In the genomic region with DNA sequence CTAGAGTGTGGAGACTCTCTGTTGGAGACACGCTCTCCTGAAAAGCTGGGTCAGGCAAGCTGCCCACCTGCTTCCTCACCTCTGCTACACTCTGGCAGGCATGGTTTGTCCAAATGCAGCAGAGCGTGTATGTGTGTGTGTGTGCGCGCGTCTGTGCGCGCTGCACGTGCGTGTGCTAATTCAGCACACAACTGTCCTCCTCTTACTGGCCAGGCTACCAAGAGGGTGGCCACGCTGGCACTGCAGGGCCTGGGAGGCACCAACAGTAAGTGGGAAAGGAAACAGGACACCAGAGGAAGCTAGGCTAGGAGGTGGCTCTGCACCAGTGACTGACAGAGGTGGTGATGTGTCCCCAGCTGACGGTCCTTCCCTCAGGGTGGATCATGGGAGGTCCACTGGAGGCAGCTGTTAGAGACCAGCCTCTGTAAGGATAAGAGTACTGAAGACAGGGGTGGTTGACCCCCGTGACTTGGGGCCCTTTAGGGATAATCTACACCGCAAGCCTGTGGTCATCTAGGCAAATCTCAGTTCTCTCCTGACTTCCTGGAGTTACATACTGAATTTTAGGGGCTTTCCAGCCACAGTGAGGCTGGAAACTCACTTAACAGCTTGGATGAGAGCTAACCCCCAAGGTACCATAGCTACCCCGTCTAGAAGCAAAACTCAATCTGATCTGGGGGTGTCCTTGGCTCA, we compare ENCODE assay signal across 14 cellular contexts. TPM values are rescaled to one million over a fixed set of nuclear protein-coding genes. Genes with fewer than 3 reads are reported as not detected.
DNase-seq lines count a peak whose midpoint lies in the region; ATAC-seq, FAIRE-seq and TF ChIP-seq lines count a peak whose summit lies in the region.
"Had no signal": no experiment of that assay in that cellular context is flagged by ENCODE, and none has a peak within 500 bp of the region (broad histone marks: within the 10 kb centered on the region; RNA-seq: fewer than 3 reads in every experiment).

No MANE protein-coding gene starts in this region.

- DNase-seq in Caco-2 (no peak), GM19239 (ENCODE audit: insufficient read length, low spot score) (peak; percentile 54), activated B cell treated with CpG ODN at 0.5 μM for 24 hours (no peak), omental fat pad (ENCODE audit: low spot score) (no peak), coronary artery (ENCODE audit: low spot score) (no peak), HCEC 1CT (no peak)
- no peak for DNase-seq in activated T-cell treated with anti-CD3 and anti-CD28 coated beads, Interleukin-2, amount 50 U/mL, for 4 hours
- DNase-seq: activated naive CD4-positive, alpha-beta T cell treated with Interleukin-2 at 50 U/mL for 16 hours; BE2C; dermis blood vessel endothelial cell; glutamatergic neuron; stimulated activated CD4-positive, alpha-beta T cell treated with anti-CD3 and anti-CD28 coated beads, Interleukin-15, amount 100 ng/mL, for 24 hours had no signal

- ATAC-seq in HG02885 (IDR thresholded peaks at IDR 0.05; ENCODE audit: poor library complexity, unreplicated experiment) (peak; percentile 67), activated B cell treated with CpG ODN at 0.5 μM for 24 hours (ENCODE audit: low read depth) (peak; percentile 60), omental fat pad (ENCODE audit: low FRiP score) (no peak)
- ATAC-seq in activated T-cell treated with anti-CD3 and anti-CD28 coated beads, Interleukin-2, amount 50 U/mL, for 4 hours, result no peak

- POLR2A ChIA-PET in Caco-2 (lab: Charles Lee) (no interaction called here), activated B cell treated with CpG ODN at 0.5 μM for 24 hours (lab: Charles Lee) (interaction anchor here (0.5 to 1.7 kb wide), 5 partner anchors 16 to 50 kb away, joined by 3 to 14 read pairs (median 3); partner anchors contain the start of genes DAZAP2, POU6F1 and TFCP2)

- no peak overlapping the region for H3K4me3 ChIP-seq in Caco-2 (ENCODE audit: low read depth, low read length)
- H3K4me3 ChIP-seq in coronary artery, result no peak overlapping the region

- BruUV-seq in Caco-2 (replicated peaks; lab: Mats Ljungman, UMichigan), result no TSS peak

- no peaks in the 10 kb centered on the region for H3K9me3 ChIP-seq in Caco-2
- H3K9me3 ChIP-seq: BE2C had no signal

- H3K36me3 Mint-ChIP-seq in Caco-2 (ENCODE audit: insufficient read depth, unreplicated experiment), result no peaks in the 10 kb centered on the region
- H3K36me3 Mint-ChIP-seq in activated B cell treated with CpG ODN at 0.5 μM for 24 hours (ENCODE audit: low read depth), result peaks cover 31% of the 10 kb centered on the region
- peaks cover 12% of the 10 kb centered on the region for H3K36me3 Mint-ChIP-seq in activated T-cell treated with anti-CD3 and anti-CD28 coated beads, Interleukin-2, amount 50 U/mL, for 4 hours (ENCODE audit: insufficient read depth)

- H3K27ac Mint-ChIP-seq in Caco-2 (ENCODE audit: unreplicated experiment), result peak overlapping the region; percentile 63
- H3K27ac Mint-ChIP-seq in activated B cell treated with CpG ODN at 0.5 μM for 24 hours, result no peak overlapping the region

- H3K4me1 ChIP-seq in Caco-2, result no peaks in the 10 kb centered on the region

- intact Hi-C loops in Caco-2 (cut with micrococcal nuclease; ENCODE audit: unreplicated experiment) (no loop called here), activated B cell treated with CpG ODN at 0.5 μM for 24 hours (cut with micrococcal nuclease) (loop anchor here (1.0 kb wide), 1 partner anchor 15 kb away; the partner anchor contains the start of gene TFCP2)

- no peaks in the 10 kb centered on the region for H3K27me3 ChIP-seq in Caco-2 (replicated peaks; ENCODE audit: control insufficient read depth, insufficient read depth, low read length)
- H3K27me3 ChIP-seq: BE2C had no signal

- H3K27ac ChIP-seq in coronary artery, result no peak overlapping the region

- CTCF ChIA-PET in Caco-2 (lab: Charles Lee) (no interaction called here), activated B cell treated with CpG ODN at 0.5 μM for 24 hours (lab: Charles Lee) (interaction anchor here (0.5 to 2.2 kb wide), 2 partner anchors 153 to 636 kb away, joined by 3 to 5 read pairs; no protein-coding TSS in a partner anchor)

- H3K27me3 Mint-ChIP-seq in Caco-2 (ENCODE audit: insufficient read depth, unreplicated experiment) (no peaks in the 10 kb centered on the region), activated B cell treated with CpG ODN at 0.5 μM for 24 hours (no peaks in the 10 kb centered on the region)
- H3K27me3 Mint-ChIP-seq in activated T-cell treated with anti-CD3 and anti-CD28 coated beads, Interleukin-2, amount 50 U/mL, for 4 hours (ENCODE audit: low read depth), result no peaks in the 10 kb centered on the region

- no peaks in the 10 kb centered on the region for H3K9me3 Mint-ChIP-seq in Caco-2 (ENCODE audit: unreplicated experiment)
- no peaks in the 10 kb centered on the region for H3K9me3 Mint-ChIP-seq in activated B cell treated with CpG ODN at 0.5 μM for 24 hours
- H3K9me3 Mint-ChIP-seq in activated T-cell treated with anti-CD3 and anti-CD28 coated beads, Interleukin-2, amount 50 U/mL, for 4 hours, result no peaks in the 10 kb centered on the region

- H3K36me3 ChIP-seq in Caco-2 (ENCODE audit: control insufficient read depth, insufficient read depth, low read length), result no peaks in the 10 kb centered on the region
- H3K36me3 ChIP-seq: BE2C had no signal

- peak; percentile 72 for FAIRE-seq in GM19239 (lab: Jason Lieb, UNC)
- FAIRE-seq: TTC549 had no signal

- H3K4me1 Mint-ChIP-seq in Caco-2 (ENCODE audit: low read depth, unreplicated experiment), result peaks cover 5% of the 10 kb centered on the region
- peaks cover 29% of the 10 kb centered on the region for H3K4me1 Mint-ChIP-seq in activated B cell treated with CpG ODN at 0.5 μM for 24 hours
- H3K4me1 Mint-ChIP-seq in activated T-cell treated with anti-CD3 and anti-CD28 coated beads, Interleukin-2, amount 50 U/mL, for 4 hours (ENCODE audit: low read depth), result no peaks in the 10 kb centered on the region

- TF ChIP-seq CTCF in Caco-2 (IDR thresholded peaks at IDR 0.05; ENCODE audit: insufficient read depth in 1 of 2, low read depth in 1 of 2, low read length in 1 of 2, severe bottlenecking in 1 of 2, unreplicated experiment in 1 of 2) (no peak), activated B cell treated with CpG ODN at 0.5 μM for 24 hours (IDR thresholded peaks at IDR 0.05) (no peak), omental fat pad (IDR thresholded peaks at IDR 0.05) (no peak), coronary artery (IDR thresholded peaks at IDR 0.05) (no peak)

- H3K4me3 Mint-ChIP-seq in Caco-2 (ENCODE audit: unreplicated experiment) (no peak overlapping the region), activated B cell treated with CpG ODN at 0.5 μM for 24 hours (peak overlapping the region; percentile 73)
- H3K4me3 Mint-ChIP-seq in activated T-cell treated with anti-CD3 and anti-CD28 coated beads, Interleukin-2, amount 50 U/mL, for 4 hours, result no peak overlapping the region

RNA-seq across cellular contexts. Expression of gene TFCP2, which starts 15.6 kb away (rescaled TPM):
- 51.4 and 52.6 TPM in 2 replicates for total RNA-seq in Caco-2 (2022)
- 34.9 and 36.7 TPM in 2 replicates for total RNA-seq in activated B cell treated with CpG ODN at 0.5 μM for 24 hours
- 10 to 100 TPM; 10.1 to 14.3 (median 12.2) TPM for total RNA-seq in omental fat pad
- 10 to 100 TPM; 32.9 to 33.7 (median 33.1) TPM for total RNA-seq in activated T-cell treated with anti-CD3 and anti-CD28 coated beads, Interleukin-2, amount 50 U/mL, for 4 hours

RNA-seq across cellular contexts. Expression of gene POU6F1, which starts 29.4 kb away (rescaled TPM):
- total RNA-seq in Caco-2 (2022), result 4.1 and 5.3 TPM in 2 replicates
- total RNA-seq in activated B cell treated with CpG ODN at 0.5 μM for 24 hours, result 20.3 and 26.2 TPM in 2 replicates
- total RNA-seq in omental fat pad, result 10 to 100 TPM in 2 of 4 donors, 1 to 10 TPM in 2; 5.8 to 14.8 (median 8.5) TPM
- 1 to 10 TPM; 4.1 to 8.5 (median 7.2) TPM for total RNA-seq in activated T-cell treated with anti-CD3 and anti-CD28 coated beads, Interleukin-2, amount 50 U/mL, for 4 hours

RNA-seq across cellular contexts. Expression of gene DAZAP2, which starts 50.1 kb away (rescaled TPM):
- total RNA-seq in Caco-2 (2022) (84.9 and 100 TPM in 2 replicates), activated B cell treated with CpG ODN at 0.5 μM for 24 hours (209 and 214 TPM in 2 replicates), omental fat pad (100 to 1,000 TPM; 213 to 277 (median 235) TPM)
- total RNA-seq in activated T-cell treated with anti-CD3 and anti-CD28 coated beads, Interleukin-2, amount 50 U/mL, for 4 hours, result 100 to 1,000 TPM; 143 to 145 (median 145) TPM

Comparison
In these comparisons a context has a peak if more than half of its experiments do, and no peak if none do; other contexts are left out.
1. ATAC-seq: peak in HG02885 (single experiment) and activated B cell treated with CpG ODN at 0.5 μM for 24 hours (single experiment); none in omental fat pad (single experiment) and activated T-cell treated with anti-CD3 and anti-CD28 coated beads, Interleukin-2, amount 50 U/mL, for 4 hours (0 of 2).